In the genomic region with DNA sequence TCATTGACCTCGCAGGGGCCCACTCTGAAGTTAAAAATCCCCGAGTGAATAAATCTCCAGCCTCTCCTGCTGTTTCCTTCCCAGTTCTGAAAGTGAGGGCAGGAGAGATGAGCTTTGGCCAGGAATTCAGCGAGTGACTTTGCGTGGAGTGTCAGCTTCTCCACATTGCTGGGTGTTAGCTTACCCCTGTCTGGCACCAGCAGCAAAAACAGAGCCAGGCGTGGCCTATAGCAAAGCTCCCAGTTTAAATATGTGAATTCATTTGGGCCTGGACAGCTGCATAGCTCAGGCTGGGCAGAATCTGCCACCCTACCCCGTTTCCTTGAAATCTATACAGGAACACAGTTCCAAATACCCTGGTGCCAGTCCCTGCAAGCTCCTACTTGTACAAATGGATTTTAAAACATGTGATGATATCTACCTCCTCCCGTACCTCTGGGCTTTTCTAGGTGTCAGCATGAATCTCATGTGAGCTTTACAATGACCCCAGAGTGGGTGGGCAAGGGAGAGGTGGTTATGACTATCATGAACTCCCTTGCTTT, we compare ENCODE assay signal across 22 cellular contexts. TPM values are rescaled to one million over a fixed set of nuclear protein-coding genes. Genes with fewer than 3 reads are reported as not detected.
DNase-seq lines count a peak whose midpoint lies in the region; ATAC-seq and TF ChIP-seq lines count a peak whose summit lies in the region.
"Had no signal": no experiment of that assay in that cellular context is flagged by ENCODE, and none has a peak within 500 bp of the region (broad histone marks: within the 10 kb centered on the region; RNA-seq: fewer than 3 reads in every experiment).

No MANE protein-coding gene starts in this region.

- H3K4me1 ChIP-seq in foreskin keratinocyte: peaks cover 16% of the 10 kb centered on the region
- peaks cover 72% of the 10 kb centered on the region for H3K4me1 ChIP-seq in muscle layer of colon (ENCODE audit: insufficient read depth, low read length)
- peaks cover 22 to 97% (median 61%) of the 10 kb centered on the region in 6 donors for H3K4me1 ChIP-seq in spleen
- H3K4me1 ChIP-seq: SJCRH30 had no signal

- H3K27me3 ChIP-seq in foreskin keratinocyte (no peaks in the 10 kb centered on the region), muscle layer of colon (ENCODE audit: control insufficient read depth in 1 of 2, insufficient read depth in 2 of 2, low read length in 2 of 2) (no peaks in the 10 kb centered on the region), spleen (replicated peaks in 1 of 7) (no peaks in the 10 kb centered on the region)
- H3K27me3 ChIP-seq: hepatocyte, SJCRH30 had no signal

- CTCF ChIA-PET in RWPE1 (lab: Yijun Ruan, JAX) (interaction anchor here (0.6 kb wide), 1 partner anchor 861 kb away, joined by 4 read pairs; no protein-coding TSS in a partner anchor), GM10248 (lab: Yijun Ruan, JAX) (interaction anchor here (1.1 to 2.8 kb wide), 6 partner anchors 8 to 191 kb away, joined by 3 to 8 read pairs (median 4); no protein-coding TSS in a partner anchor)

- ATAC-seq in foreskin keratinocyte: peak; percentile 16
- ATAC-seq in HG03354 (IDR thresholded peaks at IDR 0.05; ENCODE audit: poor library complexity, severe bottlenecking, unreplicated experiment): no peak
- ATAC-seq: effector memory CD8-positive, alpha-beta T cell; GM12878; stimulated activated naive B cell treated with anti-CD40 and anti-IgM and Interleukin-4, amounts not matched to agents 10 μg/mL and 1 μg/mL and 100 μg/mL, for 72 hours had no signal

- TF ChIP-seq POLR2A in spleen (IDR thresholded peaks at IDR 0.05): no peak

- POLR2A ChIA-PET in RWPE1 (lab: Yijun Ruan, JAX; ENCODE audit: low non-redundant PET): interaction anchor here (0.6 kb wide), 1 partner anchor 62 kb away, joined by 3 read pairs; no protein-coding TSS in a partner anchor
- POLR2A ChIA-PET in GM10248 (lab: Yijun Ruan, JAX): no interaction called here

- H3K36me3 ChIP-seq in muscle layer of colon (ENCODE audit: insufficient read depth, low read length): no peaks in the 10 kb centered on the region
- peaks cover 0 to 30% (median 0%) of the 10 kb centered on the region in 6 donors for H3K36me3 ChIP-seq in spleen
- H3K36me3 ChIP-seq: WERI-Rb-1 had no signal

- DNase-seq in RWPE1 (ENCODE audit: low spot score) (no peak), foreskin keratinocyte (peak in 1 of 2 donors; percentile 35), spleen (no peak), ureter (ENCODE audit: low spot score) (no peak), GM10248 (ENCODE audit: extremely low spot score) (no peak)
- DNase-seq in stimulated activated CD4-positive, alpha-beta T cell treated with anti-CD3 and anti-CD28 coated beads, Interleukin-4, amount 100 ng/mL, for 24 hours: no peak
- DNase-seq: activated CD4-positive, alpha-beta memory T cell treated with anti-CD3 and anti-CD28 coated beads for 36 hours; amygdala; effector memory CD8-positive, alpha-beta T cell; GF-D8; H9; islet precursor cell; SJCRH30; stimulated activated naive B cell treated with anti-CD40 and anti-IgM and Interleukin-4, amounts not matched to agents 10 μg/mL and 1 μg/mL and 100 μg/mL, for 72 hours; T-helper 2 cell; WERI-Rb-1 had no signal

- H3K4me3 ChIP-seq in muscle layer of colon (ENCODE audit: low read depth in 1 of 2, low read length in 2 of 2) (no peak overlapping the region), spleen (no peak overlapping the region)
- H3K4me3 ChIP-seq: GM12878, hepatocyte, SJCRH30 had no signal

- 69 to 83% (median 78%) methylated on average over 7 of the region's 7 CpGs for WGBS in spleen, 5 donors

- TF ChIP-seq CTCF in RWPE1 (conservative IDR thresholded peaks at IDR 0.05; ENCODE audit: low read depth) (no peak), foreskin keratinocyte (conservative IDR thresholded peaks at IDR 0.05) (no peak), spleen (IDR thresholded peaks at IDR 0.05 in 8 of 11, conservative IDR thresholded peaks at IDR 0.05 in 3 of 11) (no peak), GM10248 (IDR thresholded peaks at IDR 0.05; ENCODE audit: control extremely low read depth, extremely low read depth, low read depth, missing control alignments) (no peak)

- peak overlapping the region; percentile 71 for H3K27ac ChIP-seq in RWPE1
- no peak overlapping the region for H3K27ac ChIP-seq in foreskin keratinocyte
- H3K27ac ChIP-seq in muscle layer of colon (ENCODE audit: low read depth, low read length): peak overlapping the region; percentile 61
- H3K27ac ChIP-seq in spleen: peak overlapping the region in 5 of 8 donors; percentile 9 to 78 (median 60)
- H3K27ac ChIP-seq: C4-2B, hepatocyte, SJCRH30, WERI-Rb-1 had no signal

- intact Hi-C loops in spleen (cut with DNase I; ENCODE audit: low total_unique reads): no loop called here

- H3K9me3 ChIP-seq in muscle layer of colon (ENCODE audit: low read length) (no peaks in the 10 kb centered on the region), spleen (no peaks in the 10 kb centered on the region)
- H3K9me3 ChIP-seq: SJCRH30 had no signal

- no peak overlapping the region for H3K9ac ChIP-seq in muscle layer of colon (ENCODE audit: low read length)

RNA-seq across cellular contexts. Expression of a gene that starts 25.6 kb away (rescaled TPM):
- 29.7 and 35.1 TPM in 2 replicates for total RNA-seq in foreskin keratinocyte
- polyA plus RNA-seq in foreskin keratinocyte: 18.7 and 19.7 TPM in 2 replicates
- 100 to 1,000 TPM; 171 to 689 (median 516) TPM for total RNA-seq in spleen
- polyA plus RNA-seq in spleen: 100 to 1,000 TPM in 1 of 3 donors, 10 to 100 TPM in 2; 19.7 to 104 (median 48.1) TPM
- total RNA-seq in ureter: 279 TPM
- total RNA-seq: activated CD4-positive, alpha-beta memory T cell treated with anti-CD3 and anti-CD28 coated beads for 36 hours; OCI-LY7 had no signal
